ENCODE assay signal across 20 cellular contexts in genomic region chr4:113587640-113588275, GRCh38.
"Had no signal": no experiment of that assay in that cellular context is flagged by ENCODE, and none has a peak within 500 bp of the region (broad histone marks: within the 10 kb centered on the region; RNA-seq: fewer than 3 reads in every experiment).

No MANE protein-coding gene starts in this region.

- H3K27ac Mint-ChIP-seq: activated T-helper 17 cell treated with anti-CD3 and anti-CD28 coated beads, Interleukin-2, amount 50 U/mL, for 72 hours; endodermal cell; naive thymus-derived CD8-positive, alpha-beta T cell; stimulated activated naive CD8-positive, alpha-beta T cell treated with anti-CD3 and anti-CD28 coated beads, Interleukin-15, Interleukin-2, amounts not matched to agents 100 ng/mL and 50 ng/mL, for 24 hours had no signal

- H3K4me3 Mint-ChIP-seq: activated T-helper 17 cell treated with anti-CD3 and anti-CD28 coated beads, Interleukin-2, amount 50 U/mL, for 72 hours; endodermal cell; naive thymus-derived CD8-positive, alpha-beta T cell; stimulated activated naive CD8-positive, alpha-beta T cell treated with anti-CD3 and anti-CD28 coated beads, Interleukin-15, Interleukin-2, amounts not matched to agents 100 ng/mL and 50 ng/mL, for 24 hours had no signal

- DNase-seq: activated CD4-positive, alpha-beta T cell treated with anti-CD3 and anti-CD28 coated beads for 1 hour; activated CD4-positive, alpha-beta T cell treated with anti-CD3 and anti-CD28 coated beads, Interleukin-2, amount 50 U/mL, for 4 hours; activated naive CD4-positive, alpha-beta T cell treated with Interleukin-2 at 50 U/mL for 16 hours; activated T-cell treated with anti-CD3 and anti-CD28 coated beads for 4 hours; aorta; dorsolateral prefrontal cortex; endodermal cell; left colon; mucosa of descending colon; naive thymus-derived CD8-positive, alpha-beta T cell; retina; T-helper 1 cell; T1000; upper lobe of right lung had no signal

- H3K27me3 Mint-ChIP-seq: activated T-helper 17 cell treated with anti-CD3 and anti-CD28 coated beads, Interleukin-2, amount 50 U/mL, for 72 hours; naive thymus-derived CD8-positive, alpha-beta T cell; stimulated activated naive CD8-positive, alpha-beta T cell treated with anti-CD3 and anti-CD28 coated beads, Interleukin-15, Interleukin-2, amounts not matched to agents 100 ng/mL and 50 ng/mL, for 24 hours had no signal

- ATAC-seq: activated T-helper 17 cell treated with anti-CD3 and anti-CD28 coated beads, Interleukin-2, amount 50 U/mL, for 72 hours; mucosa of descending colon; naive thymus-derived CD8-positive, alpha-beta T cell; SK-N-SH treated with all-trans-retinoic acid at 6 μM for 48 hours; upper lobe of right lung had no signal

- H3K9me3 Mint-ChIP-seq: activated T-helper 17 cell treated with anti-CD3 and anti-CD28 coated beads, Interleukin-2, amount 50 U/mL, for 72 hours; endodermal cell had no signal

- H3K9me3 ChIP-seq: mucosa of descending colon, thoracic aorta, upper lobe of right lung had no signal

- H3K4me3 ChIP-seq: dorsolateral prefrontal cortex, mucosa of descending colon, smooth muscle cell, thoracic aorta, upper lobe of right lung had no signal

- H3K27ac ChIP-seq: parathyroid adenoma, upper lobe of right lung had no signal

- H3K36me3 ChIP-seq: thoracic aorta, upper lobe of right lung had no signal

- H3K27me3 ChIP-seq: dorsolateral prefrontal cortex, upper lobe of right lung had no signal
